ENCODE assay signal across 24 cellular contexts in genomic region chr3:151437906-151438305, GRCh38. TPM values are rescaled to one million over a fixed set of nuclear protein-coding genes. Genes with fewer than 3 reads are reported as not detected.
"Had no signal": no experiment of that assay in that cellular context is flagged by ENCODE, and none has a peak within 500 bp of the region (broad histone marks: within the 10 kb centered on the region; RNA-seq: fewer than 3 reads in every experiment).

No MANE protein-coding gene starts in this region.

- H3K9ac ChIP-seq: SK-N-SH had no signal

- DNase-seq: KBM-7, MG63, NCI-H1092, NCI-H1105 treated with DMSO at 0.1 percent for 48 hours, NCI-H1417 treated with DMSO at 0.1 percent for 48 hours, NCI-H146, NCI-H1694 treated with DMSO at 0.1 percent for 48 hours, NCI-H1930, NCI-H2081, NCI-H2107, NCI-H2227 treated with DMSO at 0.1 percent for 48 hours, NCI-H526 treated with DMSO at 0.1 percent for 48 hours, NCI-H774, Right ventricle myocardium superior, RPMI8226, SIG-M5, SK-N-SH, T-helper 1 cell had no signal

- H3K4me3 ChIP-seq: MG63 had no signal

- ATAC-seq: HepG2 had no signal

- H3K9me3 ChIP-seq: MG63, SK-N-SH had no signal

- H3K36me3 ChIP-seq: MG63 had no signal

- FAIRE-seq: HepG2, RCC 7860 had no signal

- H3K4me2 ChIP-seq: SK-N-SH had no signal

- H3K27me3 ChIP-seq: MG63 had no signal

RNA-seq across cellular contexts. Expression of gene IGSF10, which starts 23.0 kb away (rescaled TPM):
- total RNA-seq: HepG2 had no signal
- polyA plus RNA-seq: IgD-negative memory B cell had no signal

RNA-seq across cellular contexts. Expression of gene P2RY12, which starts 53.4 kb away (rescaled TPM):
- total RNA-seq: HepG2, HT1080, NCI-H460, SK-MEL-5 had no signal
- polyA plus RNA-seq: HepG2, SK-N-SH had no signal
